In the genomic region with DNA sequence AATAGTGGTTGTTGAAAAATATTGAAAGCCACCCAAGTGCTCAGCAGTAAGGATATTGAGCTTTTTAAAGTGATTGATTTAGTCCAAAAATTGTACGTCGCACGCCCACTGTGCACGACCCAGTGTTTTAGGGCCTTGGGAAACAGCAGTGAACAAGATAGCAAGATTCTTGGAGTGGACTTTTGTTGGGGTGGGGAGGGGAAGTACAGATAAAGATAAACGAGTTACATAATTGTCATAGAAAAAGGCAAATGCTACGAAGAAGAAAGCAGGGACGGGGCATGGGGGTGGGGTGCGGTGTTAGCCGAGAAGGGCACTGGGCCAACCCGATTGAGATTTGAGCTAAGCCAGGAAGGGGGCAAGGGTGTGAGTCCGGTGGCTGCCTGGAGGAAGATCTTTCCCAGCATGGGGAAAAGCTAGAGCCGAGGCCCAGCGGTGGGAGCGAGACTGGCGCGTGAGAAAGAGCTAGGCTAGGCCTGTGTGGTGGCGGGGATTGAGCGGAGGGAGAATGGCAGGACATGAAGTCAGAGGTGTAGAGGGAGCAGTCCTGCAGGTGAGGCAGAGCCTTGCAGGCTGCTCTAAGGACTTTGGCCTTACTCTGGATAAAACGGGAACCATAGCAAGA, we compare ENCODE assay signal across 8 cellular contexts. TPM values are rescaled to one million over a fixed set of nuclear protein-coding genes. Genes with fewer than 3 reads are reported as not detected.
DNase-seq lines count a peak whose midpoint lies in the region; ATAC-seq and TF ChIP-seq lines count a peak whose summit lies in the region.

No MANE protein-coding gene starts in this region.

- TF ChIP-seq CTCF in esophagus muscularis mucosa (IDR thresholded peaks at IDR 0.05) (peak in 1 of 3 experiments; percentile 16), natural killer cell (IDR thresholded peaks at IDR 0.05) (no peak)

- H3K4me3 Mint-ChIP-seq in activated CD8-positive, alpha-beta memory T cell treated with anti-CD3 and anti-CD28 coated beads, Interleukin-2, amount 10 ng/mL, durations not matched to agents 7 days and 5 days: peak overlapping the region; percentile 98
- peak overlapping the region; percentile 100 for H3K4me3 Mint-ChIP-seq in natural killer cell

- peak overlapping the region; percentile 97 for H3K4me3 ChIP-seq in Jurkat, Clone E6-1 (ENCODE audit: low read length)
- H3K4me3 ChIP-seq in esophagus muscularis mucosa (peak overlapping the region; percentile 73 to 87 (median 80)), aorta (ENCODE audit: low read length in 2 of 2) (peak overlapping the region; percentile 74 to 83)

- no peaks in the 10 kb centered on the region for H3K9me3 Mint-ChIP-seq in activated CD8-positive, alpha-beta memory T cell treated with anti-CD3 and anti-CD28 coated beads, Interleukin-2, amount 10 ng/mL, durations not matched to agents 7 days and 5 days (ENCODE audit: low read depth)
- no peaks in the 10 kb centered on the region for H3K9me3 Mint-ChIP-seq in natural killer cell

- no peaks in the 10 kb centered on the region for H3K9me3 ChIP-seq in esophagus muscularis mucosa
- no peaks in the 10 kb centered on the region for H3K9me3 ChIP-seq in aorta (ENCODE audit: control insufficient read depth, low read length)

- WGBS in esophagus muscularis mucosa: under 1% methylated on average over 19 of the region's 19 CpGs
- 0 to 1% methylated on average over 19 of the region's 19 CpGs for WGBS in aorta, 2 donors

- CTCF ChIA-PET in activated CD8-positive, alpha-beta memory T cell treated with anti-CD3 and anti-CD28 coated beads, Interleukin-2, amount 10 ng/mL, durations not matched to agents 7 days and 5 days (lab: Charles Lee): interaction anchor here (0.7 to 4.6 kb wide), 66 partner anchors 9 to 1079 kb away, joined by 3 to 59 read pairs (median 5); a partner anchor contains a TSS

- TF ChIP-seq POLR2A in esophagus muscularis mucosa (IDR thresholded peaks at IDR 0.05; ENCODE audit: low read depth): no peak

- H3K4me1 Mint-ChIP-seq in activated CD8-positive, alpha-beta memory T cell treated with anti-CD3 and anti-CD28 coated beads, Interleukin-2, amount 10 ng/mL, durations not matched to agents 7 days and 5 days: peaks cover 32% of the 10 kb centered on the region
- H3K4me1 Mint-ChIP-seq in natural killer cell: peaks cover 30 to 32% of the 10 kb centered on the region in 2 donors

- DNase-seq in AG08395 (ENCODE audit: low spot score) (peak; percentile 31), esophagus muscularis mucosa (ENCODE audit: extremely low spot score) (no peak), natural killer cell (peak; percentile 31), aorta (peak; percentile 57 to 79), globus pallidus (ENCODE audit: low spot score) (no peak)
- no peak for DNase-seq in Jurkat, Clone E6-1 (ENCODE audit: low read depth, low spot score)
- DNase-seq in activated CD8-positive, alpha-beta memory T cell treated with anti-CD3 and anti-CD28 coated beads, Interleukin-2, amount 10 ng/mL, durations not matched to agents 7 days and 5 days: peak; percentile 55

- H3K36me3 ChIP-seq in esophagus muscularis mucosa (peaks cover 14 to 26% (median 17%) of the 10 kb centered on the region in 4 donors), aorta (ENCODE audit: control insufficient read depth in 1 of 2, insufficient read depth in 2 of 2, low read length in 1 of 2) (peaks cover 0 to 3% of the 10 kb centered on the region in 2 donors)

- peak overlapping the region; percentile 99 for H3K27ac Mint-ChIP-seq in activated CD8-positive, alpha-beta memory T cell treated with anti-CD3 and anti-CD28 coated beads, Interleukin-2, amount 10 ng/mL, durations not matched to agents 7 days and 5 days
- peak overlapping the region; percentile 99 for H3K27ac Mint-ChIP-seq in natural killer cell

- H3K27ac ChIP-seq in esophagus muscularis mucosa (replicated peaks in 1 of 4): peak overlapping the region; percentile 96 to 97 (median 96)
- peak overlapping the region; percentile 47 to 94 for H3K27ac ChIP-seq in aorta (ENCODE audit: low read depth in 1 of 2, low read length in 2 of 2)

- H3K27me3 ChIP-seq in esophagus muscularis mucosa (peaks cover 0 to 5% (median 0%) of the 10 kb centered on the region in 4 donors), aorta (ENCODE audit: control insufficient read depth in 1 of 2, insufficient read depth in 2 of 2, low read length in 1 of 2) (no peaks in the 10 kb centered on the region)

- intact Hi-C loops in esophagus muscularis mucosa (cut with DNase I) (loop anchor here (2.0 to 10.0 kb wide), 2 partner anchors 70 to 302 kb away; a partner anchor contains a TSS), natural killer cell (cut with micrococcal nuclease) (loop anchor here (1.0 to 2.0 kb wide), 6 partner anchors 26 to 226 kb away; a partner anchor contains a TSS), aorta (cut with DNase I) (loop anchor here in 1 of 2 donors (5.0 kb wide), 2 partner anchors 69 to 186 kb away; a partner anchor contains a TSS)

- peaks cover 19% of the 10 kb centered on the region for H3K36me3 Mint-ChIP-seq in activated CD8-positive, alpha-beta memory T cell treated with anti-CD3 and anti-CD28 coated beads, Interleukin-2, amount 10 ng/mL, durations not matched to agents 7 days and 5 days
- no peaks in the 10 kb centered on the region for H3K36me3 Mint-ChIP-seq in natural killer cell

- peaks cover 8% of the 10 kb centered on the region for H3K27me3 Mint-ChIP-seq in activated CD8-positive, alpha-beta memory T cell treated with anti-CD3 and anti-CD28 coated beads, Interleukin-2, amount 10 ng/mL, durations not matched to agents 7 days and 5 days
- peaks cover 5 to 10% of the 10 kb centered on the region in 2 donors for H3K27me3 Mint-ChIP-seq in natural killer cell (ENCODE audit: low read depth in 2 of 2)

- TF ChIP-seq EP300 in esophagus muscularis mucosa (IDR thresholded peaks at IDR 0.05): no peak

- ATAC-seq in GM18858 (IDR thresholded peaks at IDR 0.05; ENCODE audit: unreplicated experiment) (peak; percentile 18), natural killer cell (peak in 1 of 3 donors; percentile 3), aorta (ENCODE audit: low FRiP score) (peak; percentile 26)
- peak; percentile 37 for ATAC-seq in activated CD8-positive, alpha-beta memory T cell treated with anti-CD3 and anti-CD28 coated beads, Interleukin-2, amount 10 ng/mL, durations not matched to agents 7 days and 5 days

- peaks cover 24 to 44% (median 38%) of the 10 kb centered on the region in 4 donors for H3K4me1 ChIP-seq in esophagus muscularis mucosa
- peaks cover 3% of the 10 kb centered on the region in 2 donors for H3K4me1 ChIP-seq in aorta (ENCODE audit: control insufficient read depth in 1 of 2, insufficient read depth in 2 of 2, low read length in 2 of 2)

RNA-seq across cellular contexts. Expression of a gene that starts 0.5 kb away (rescaled TPM):
- polyA plus RNA-seq in Jurkat, Clone E6-1 (2012; ENCODE audit: insufficient read depth, insufficient read length): 8.9 TPM
- 1 to 10 TPM; 6.9 to 7.4 TPM for total RNA-seq in activated CD8-positive, alpha-beta memory T cell treated with anti-CD3 and anti-CD28 coated beads, Interleukin-2, amount 10 ng/mL, durations not matched to agents 7 days and 5 days
- total RNA-seq in esophagus muscularis mucosa (10 to 100 TPM in 2 of 4 donors, 1 to 10 TPM in 2; 7.5 to 12.3 (median 10.4) TPM), natural killer cell (1 to 10 TPM; 3.3 to 5.5 (median 3.7) TPM), aorta (1 to 10 TPM; 6.5 to 7.8 TPM)
- polyA plus RNA-seq in aorta: 10 to 100 TPM in 1 of 2 donors, 1 to 10 TPM in 1; 7.7 to 10.8 TPM

RNA-seq across cellular contexts. Expression of a gene that starts 0.7 kb away (rescaled TPM):
- 13.7 TPM for polyA plus RNA-seq in Jurkat, Clone E6-1 (2012; ENCODE audit: insufficient read depth, insufficient read length)
- total RNA-seq in activated CD8-positive, alpha-beta memory T cell treated with anti-CD3 and anti-CD28 coated beads, Interleukin-2, amount 10 ng/mL, durations not matched to agents 7 days and 5 days: 10 to 100 TPM; 12.9 to 16.9 TPM
- total RNA-seq in esophagus muscularis mucosa: 10 to 100 TPM in 3 of 4 donors, 1 to 10 TPM in 1; 9.1 to 16.0 (median 10.4) TPM
- 10 to 100 TPM; 13.1 to 18.8 (median 17.0) TPM for total RNA-seq in natural killer cell
- 10 to 100 TPM; 13.0 to 13.8 TPM for total RNA-seq in aorta
- 1 to 10 TPM; 5.8 to 7.9 TPM for polyA plus RNA-seq in aorta

RNA-seq across cellular contexts. Expression of a gene that starts 25.9 kb away (rescaled TPM):
- polyA plus RNA-seq in Jurkat, Clone E6-1 (2012; ENCODE audit: insufficient read depth, insufficient read length): 54.1 TPM
- 10 to 100 TPM; 61.7 to 64.7 TPM for total RNA-seq in activated CD8-positive, alpha-beta memory T cell treated with anti-CD3 and anti-CD28 coated beads, Interleukin-2, amount 10 ng/mL, durations not matched to agents 7 days and 5 days
- total RNA-seq in esophagus muscularis mucosa (10 to 100 TPM; 28.2 to 35.3 (median 30.3) TPM), natural killer cell (10 to 100 TPM; 42.1 to 53.8 (median 48.9) TPM), aorta (10 to 100 TPM; 19.8 to 32.6 TPM)
- 10 to 100 TPM in 1 of 2 donors, 1 to 10 TPM in 1; 6.8 to 13.0 TPM for polyA plus RNA-seq in aorta

Comparison
In these comparisons a context has a peak if more than half of its experiments do, and no peak if none do; other contexts are left out.
1. DNase-seq: peak in AG08395 (single experiment), activated CD8-positive, alpha-beta memory T cell treated with anti-CD3 and anti-CD28 coated beads, Interleukin-2, amount 10 ng/mL, durations not matched to agents 7 days and 5 days (single experiment), natural killer cell (single experiment) and aorta (2 of 2); none in Jurkat, Clone E6-1 (single experiment), esophagus muscularis mucosa (single experiment) and globus pallidus (single experiment).
2. Peak in every context shown above with its lines, with median percentiles within 50 percentile points of each other: H3K4me3 ChIP-seq.